Comparison of ENCODE assay signal across 19 cellular contexts in the genomic region with DNA sequence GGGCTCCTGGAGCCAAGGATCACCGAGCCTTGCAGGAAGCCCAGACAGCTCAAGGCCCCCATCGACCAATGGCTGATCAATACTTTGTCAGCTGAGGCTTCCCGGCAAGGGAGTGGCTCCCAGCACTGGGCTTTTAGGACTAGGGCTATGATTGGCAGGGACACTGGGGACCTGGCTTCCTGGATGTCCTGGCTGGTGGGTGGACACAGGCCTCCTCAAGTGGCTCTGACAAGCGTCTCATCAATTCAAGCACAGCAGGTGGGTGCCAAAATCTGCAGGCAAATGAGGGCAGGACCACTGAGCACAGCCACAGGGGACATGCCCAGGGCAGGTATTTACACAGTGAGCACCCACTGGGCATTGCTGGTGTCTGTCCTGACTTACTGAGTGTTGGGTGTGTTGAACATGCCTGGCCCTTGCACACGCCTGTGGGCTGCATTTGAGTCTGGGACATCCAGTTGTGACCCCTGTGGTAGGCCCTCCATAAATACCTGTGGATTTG.
"Had no signal": no experiment of that assay in that cellular context is flagged by ENCODE, and none has a peak within 500 bp of the region (broad histone marks: within the 10 kb centered on the region; RNA-seq: fewer than 3 reads in every experiment).

No MANE protein-coding gene starts in this region.

- H3K27ac Mint-ChIP-seq: activated CD4-positive, alpha-beta memory T cell treated with anti-CD3 and anti-CD28 coated beads for 36 hours; activated CD4-positive, alpha-beta T cell treated with anti-CD3 and anti-CD28 coated beads, Interleukin-2, amount 10 ng/mL, durations not matched to agents 7 days and 5 days; activated naive CD4-positive, alpha-beta T cell treated with anti-CD3 and anti-CD28 coated beads, Interleukin-2, amount 10 ng/mL, durations not matched to agents 7 days and 5 days; activated naive CD8-positive, alpha-beta T cell treated with anti-CD3 and anti-CD28 coated beads for 36 hours; activated T-helper 17 cell treated with anti-CD3 and anti-CD28 coated beads, Interleukin-2, amount 50 U/mL, for 72 hours; T-helper 17 cell had no signal

- DNase-seq: activated CD4-positive, alpha-beta memory T cell treated with anti-CD3 and anti-CD28 coated beads for 36 hours; activated CD4-positive, alpha-beta T cell treated with anti-CD3 and anti-CD28 coated beads, Interleukin-2, amount 10 ng/mL, durations not matched to agents 7 days and 5 days; activated CD4-positive, CD25-positive, alpha-beta regulatory T cell; activated CD8-positive, alpha-beta memory T cell treated with anti-CD3 and anti-CD28 coated beads for 24 hours; activated gamma-delta T cell; activated naive CD4-positive, alpha-beta T cell treated with anti-CD3 and anti-CD28 coated beads, Interleukin-2, amount 10 ng/mL, durations not matched to agents 7 days and 5 days; activated naive CD8-positive, alpha-beta T cell treated with anti-CD3 and anti-CD28 coated beads for 36 hours; activated T-cell treated with anti-CD3 and anti-CD28 coated beads, Interleukin-2, amount 50 U/mL, for 48 hours; brain microvascular endothelial cell; KBM-7; NCI-H1092; NCI-H1417; NCI-H1930; NCI-H2227 treated with DMSO at 0.1 percent for 48 hours; NCI-H510A; NCI-H526 treated with DMSO at 0.1 percent for 48 hours; T-helper 17 cell; T-helper 9 cell had no signal

- H3K9me3 Mint-ChIP-seq: activated CD4-positive, alpha-beta memory T cell treated with anti-CD3 and anti-CD28 coated beads for 36 hours; activated CD4-positive, alpha-beta T cell treated with anti-CD3 and anti-CD28 coated beads, Interleukin-2, amount 10 ng/mL, durations not matched to agents 7 days and 5 days; activated naive CD4-positive, alpha-beta T cell treated with anti-CD3 and anti-CD28 coated beads, Interleukin-2, amount 10 ng/mL, durations not matched to agents 7 days and 5 days; activated naive CD8-positive, alpha-beta T cell treated with anti-CD3 and anti-CD28 coated beads for 36 hours; activated T-helper 17 cell treated with anti-CD3 and anti-CD28 coated beads, Interleukin-2, amount 50 U/mL, for 72 hours had no signal

- H3K4me1 Mint-ChIP-seq: activated CD4-positive, alpha-beta T cell treated with anti-CD3 and anti-CD28 coated beads, Interleukin-2, amount 10 ng/mL, durations not matched to agents 7 days and 5 days; activated naive CD4-positive, alpha-beta T cell treated with anti-CD3 and anti-CD28 coated beads, Interleukin-2, amount 10 ng/mL, durations not matched to agents 7 days and 5 days; activated naive CD8-positive, alpha-beta T cell treated with anti-CD3 and anti-CD28 coated beads for 36 hours; activated T-helper 17 cell treated with anti-CD3 and anti-CD28 coated beads, Interleukin-2, amount 50 U/mL, for 72 hours; T-helper 17 cell had no signal

- H3K4me3 Mint-ChIP-seq: activated CD4-positive, alpha-beta memory T cell treated with anti-CD3 and anti-CD28 coated beads for 36 hours; activated CD4-positive, alpha-beta T cell treated with anti-CD3 and anti-CD28 coated beads, Interleukin-2, amount 10 ng/mL, durations not matched to agents 7 days and 5 days; activated naive CD4-positive, alpha-beta T cell treated with anti-CD3 and anti-CD28 coated beads, Interleukin-2, amount 10 ng/mL, durations not matched to agents 7 days and 5 days; activated naive CD8-positive, alpha-beta T cell treated with anti-CD3 and anti-CD28 coated beads for 36 hours; activated T-helper 17 cell treated with anti-CD3 and anti-CD28 coated beads, Interleukin-2, amount 50 U/mL, for 72 hours; T-helper 17 cell had no signal

- H3K36me3 Mint-ChIP-seq: activated CD4-positive, alpha-beta memory T cell treated with anti-CD3 and anti-CD28 coated beads for 36 hours; activated naive CD4-positive, alpha-beta T cell treated with anti-CD3 and anti-CD28 coated beads, Interleukin-2, amount 10 ng/mL, durations not matched to agents 7 days and 5 days; activated naive CD8-positive, alpha-beta T cell treated with anti-CD3 and anti-CD28 coated beads for 36 hours had no signal

- H3K27me3 Mint-ChIP-seq: activated CD4-positive, alpha-beta memory T cell treated with anti-CD3 and anti-CD28 coated beads for 36 hours; activated CD4-positive, alpha-beta T cell treated with anti-CD3 and anti-CD28 coated beads, Interleukin-2, amount 10 ng/mL, durations not matched to agents 7 days and 5 days; activated naive CD4-positive, alpha-beta T cell treated with anti-CD3 and anti-CD28 coated beads, Interleukin-2, amount 10 ng/mL, durations not matched to agents 7 days and 5 days; activated naive CD8-positive, alpha-beta T cell treated with anti-CD3 and anti-CD28 coated beads for 36 hours had no signal

- ATAC-seq: activated T-helper 17 cell treated with anti-CD3 and anti-CD28 coated beads, Interleukin-2, amount 50 U/mL, for 72 hours; T-helper 17 cell had no signal
